In the genomic region with DNA sequence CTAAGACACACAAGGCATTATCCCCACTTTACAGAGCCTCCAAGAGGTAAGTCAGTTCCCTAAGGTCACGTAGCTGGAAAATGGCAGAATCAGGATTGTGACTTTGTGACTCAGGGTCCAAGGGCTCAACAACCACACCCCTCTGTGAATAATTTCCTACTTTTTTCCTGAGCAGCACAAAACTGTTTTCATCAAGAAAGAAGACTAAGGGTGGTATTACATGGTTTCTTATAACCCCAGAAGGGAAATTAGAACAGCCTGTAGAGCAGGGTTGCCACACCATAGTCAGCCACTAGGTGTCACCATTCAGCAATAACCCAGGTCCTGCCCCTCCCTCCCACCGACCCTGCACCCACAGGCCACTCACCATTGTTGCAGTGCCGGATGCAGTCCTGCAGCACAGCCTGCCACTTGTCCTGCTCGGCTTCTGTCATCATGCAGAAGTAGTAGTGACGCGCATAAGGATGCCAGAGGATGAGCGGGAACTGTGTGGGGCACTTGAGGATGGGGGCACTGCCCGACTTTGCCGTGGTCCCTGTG, we compare ENCODE assay signal across 8 cellular contexts.
DNase-seq lines count a peak whose midpoint lies in the region; ATAC-seq lines count a peak whose summit lies in the region.

No MANE protein-coding gene starts in this region.

- H2BK5ac ChIP-seq in mesendoderm (ENCODE audit: low read length) = no peak overlapping the region

- no peak overlapping the region for H4K8ac ChIP-seq in mesendoderm (ENCODE audit: low read depth, low read length)

- H3K36me3 ChIP-seq in mesendoderm (ENCODE audit: control insufficient read depth, insufficient read depth, low read length) = peaks cover 4% of the 10 kb centered on the region

- no peak overlapping the region for H3K27ac ChIP-seq in mesendoderm (ENCODE audit: low read depth, low read length)

- no peaks in the 10 kb centered on the region for H3K27me3 ChIP-seq in mesendoderm (ENCODE audit: insufficient read depth, low read length, poor library complexity)

- no peak overlapping the region for H3K18ac ChIP-seq in mesendoderm (ENCODE audit: low read length)

- H2BK120ac ChIP-seq in mesendoderm (ENCODE audit: low read depth, low read length) = no peak overlapping the region

- no peaks in the 10 kb centered on the region for H3K79me2 ChIP-seq in mesendoderm (ENCODE audit: control insufficient read depth, insufficient read depth, low read length)

- peaks cover 27% of the 10 kb centered on the region for H3K36me3 Mint-ChIP-seq in activated naive CD8-positive, alpha-beta T cell treated with anti-CD3 and anti-CD28 coated beads, Interleukin-2, amount 50 U/mL, for 24 hours (ENCODE audit: low read depth)
- H3K36me3 Mint-ChIP-seq in activated T-helper 1 cell treated with anti-CD3 and anti-CD28 coated beads, Interleukin-12 subunit alpha, Interleukin-12 subunit beta, Interleukin-2, Interleukin-4 antibody, amounts not matched to agents 30 ng/mL and 10 ng/mL and 1 ng/mL, durations not matched to agents 14 hours and 24 hours and 36 hours (ENCODE audit: low read depth) = peaks cover 34% of the 10 kb centered on the region

- H3K4me3 ChIP-seq in Jurkat, Clone E6-1 (ENCODE audit: low read length) = no peak overlapping the region
- peak overlapping the region; percentile 27 for H3K4me3 ChIP-seq in mesendoderm (ENCODE audit: low read length)

- DNase-seq in COLO668 (lab: John Stamatoyannopoulos, UW; ENCODE audit: unreplicated experiment) = peak; percentile 49
- DNase-seq in Jurkat, Clone E6-1 (ENCODE audit: low read depth, low spot score) = peak; percentile 22
- DNase-seq in activated naive CD8-positive, alpha-beta T cell treated with anti-CD3 and anti-CD28 coated beads, Interleukin-2, amount 50 U/mL, for 24 hours = peak; percentile 46
- DNase-seq in mesendoderm = peak; percentile 67
- no peak for DNase-seq in activated T-helper 1 cell treated with anti-CD3 and anti-CD28 coated beads, Interleukin-12 subunit alpha, Interleukin-12 subunit beta, Interleukin-2, Interleukin-4 antibody, amounts not matched to agents 30 ng/mL and 10 ng/mL and 1 ng/mL, durations not matched to agents 14 hours and 24 hours and 36 hours (ENCODE audit: low spot score)
- DNase-seq in SHP77 (lab: John Stamatoyannopoulos, UW) = no peak
- no peak for DNase-seq in NCI-H2029 (lab: John Stamatoyannopoulos, UW)

- H3K23ac ChIP-seq in mesendoderm (ENCODE audit: low read length) = no peak overlapping the region

- peaks cover 2% of the 10 kb centered on the region for H3K79me1 ChIP-seq in mesendoderm (ENCODE audit: low read length)

- H3K4ac ChIP-seq in mesendoderm (ENCODE audit: low read depth, low read length) = no peak overlapping the region

- H4K5ac ChIP-seq in mesendoderm (ENCODE audit: low read length) = no peak overlapping the region

- H3K9ac ChIP-seq in mesendoderm (ENCODE audit: low read length) = no peak overlapping the region

- H3K4me1 Mint-ChIP-seq in activated naive CD8-positive, alpha-beta T cell treated with anti-CD3 and anti-CD28 coated beads, Interleukin-2, amount 50 U/mL, for 24 hours = peaks cover 5% of the 10 kb centered on the region
- H3K4me1 Mint-ChIP-seq in activated T-helper 1 cell treated with anti-CD3 and anti-CD28 coated beads, Interleukin-12 subunit alpha, Interleukin-12 subunit beta, Interleukin-2, Interleukin-4 antibody, amounts not matched to agents 30 ng/mL and 10 ng/mL and 1 ng/mL, durations not matched to agents 14 hours and 24 hours and 36 hours (ENCODE audit: low read depth) = no peaks in the 10 kb centered on the region

- no peaks in the 10 kb centered on the region for H3K4me1 ChIP-seq in mesendoderm (ENCODE audit: control insufficient read depth, low read depth, low read length)

- no peak overlapping the region for H2AK5ac ChIP-seq in mesendoderm (ENCODE audit: low read length)

- H3K27ac Mint-ChIP-seq in activated naive CD8-positive, alpha-beta T cell treated with anti-CD3 and anti-CD28 coated beads, Interleukin-2, amount 50 U/mL, for 24 hours = no peak overlapping the region
- H3K27ac Mint-ChIP-seq in activated T-helper 1 cell treated with anti-CD3 and anti-CD28 coated beads, Interleukin-12 subunit alpha, Interleukin-12 subunit beta, Interleukin-2, Interleukin-4 antibody, amounts not matched to agents 30 ng/mL and 10 ng/mL and 1 ng/mL, durations not matched to agents 14 hours and 24 hours and 36 hours = no peak overlapping the region

- H3K4me2 ChIP-seq in mesendoderm (ENCODE audit: low read length) = no peak overlapping the region

- no peak for ATAC-seq in activated naive CD8-positive, alpha-beta T cell treated with anti-CD3 and anti-CD28 coated beads, Interleukin-2, amount 50 U/mL, for 24 hours
- ATAC-seq in GM21367 (IDR thresholded peaks at IDR 0.05; ENCODE audit: unreplicated experiment) = no peak

- no peaks in the 10 kb centered on the region for H3K27me3 Mint-ChIP-seq in activated naive CD8-positive, alpha-beta T cell treated with anti-CD3 and anti-CD28 coated beads, Interleukin-2, amount 50 U/mL, for 24 hours
- H3K27me3 Mint-ChIP-seq in activated T-helper 1 cell treated with anti-CD3 and anti-CD28 coated beads, Interleukin-12 subunit alpha, Interleukin-12 subunit beta, Interleukin-2, Interleukin-4 antibody, amounts not matched to agents 30 ng/mL and 10 ng/mL and 1 ng/mL, durations not matched to agents 14 hours and 24 hours and 36 hours (ENCODE audit: insufficient read depth) = no peaks in the 10 kb centered on the region

- no peak overlapping the region for H3K4me3 Mint-ChIP-seq in activated naive CD8-positive, alpha-beta T cell treated with anti-CD3 and anti-CD28 coated beads, Interleukin-2, amount 50 U/mL, for 24 hours
- no peak overlapping the region for H3K4me3 Mint-ChIP-seq in activated T-helper 1 cell treated with anti-CD3 and anti-CD28 coated beads, Interleukin-12 subunit alpha, Interleukin-12 subunit beta, Interleukin-2, Interleukin-4 antibody, amounts not matched to agents 30 ng/mL and 10 ng/mL and 1 ng/mL, durations not matched to agents 14 hours and 24 hours and 36 hours

- intact Hi-C loops in activated T-helper 1 cell treated with anti-CD3 and anti-CD28 coated beads, Interleukin-12 subunit alpha, Interleukin-12 subunit beta, Interleukin-2, Interleukin-4 antibody, amounts not matched to agents 30 ng/mL and 10 ng/mL and 1 ng/mL, durations not matched to agents 14 hours and 24 hours and 36 hours (cut with micrococcal nuclease) = no loop called here

- no CpG with 5 or more reads among the region's 9 CpGs for WGBS in mesendoderm (ENCODE audit: extremely low coverage, insufficient coverage, low lambda C conversion rate)

- H2BK15ac ChIP-seq in mesendoderm (replicated peaks; ENCODE audit: low read depth) = no peak overlapping the region

- no peak overlapping the region for H3K56ac ChIP-seq in mesendoderm (ENCODE audit: low read length)

- H3K9me3 Mint-ChIP-seq in activated naive CD8-positive, alpha-beta T cell treated with anti-CD3 and anti-CD28 coated beads, Interleukin-2, amount 50 U/mL, for 24 hours = peaks cover 17% of the 10 kb centered on the region
- peaks cover 24% of the 10 kb centered on the region for H3K9me3 Mint-ChIP-seq in activated T-helper 1 cell treated with anti-CD3 and anti-CD28 coated beads, Interleukin-12 subunit alpha, Interleukin-12 subunit beta, Interleukin-2, Interleukin-4 antibody, amounts not matched to agents 30 ng/mL and 10 ng/mL and 1 ng/mL, durations not matched to agents 14 hours and 24 hours and 36 hours

Comparison
In these comparisons a context has a peak if more than half of its experiments do, and no peak if none do; other contexts are left out.
1. DNase-seq: peak in COLO668 (single experiment), Jurkat, Clone E6-1 (single experiment), activated naive CD8-positive, alpha-beta T cell treated with anti-CD3 and anti-CD28 coated beads, Interleukin-2, amount 50 U/mL, for 24 hours (single experiment) and mesendoderm (single experiment); none in activated T-helper 1 cell treated with anti-CD3 and anti-CD28 coated beads, Interleukin-12 subunit alpha, Interleukin-12 subunit beta, Interleukin-2, Interleukin-4 antibody, amounts not matched to agents 30 ng/mL and 10 ng/mL and 1 ng/mL, durations not matched to agents 14 hours and 24 hours and 36 hours (single experiment), SHP77 (0 of 2) and NCI-H2029 (single experiment).